8 cellular contexts compared by ENCODE assay signal in the genomic region with DNA sequence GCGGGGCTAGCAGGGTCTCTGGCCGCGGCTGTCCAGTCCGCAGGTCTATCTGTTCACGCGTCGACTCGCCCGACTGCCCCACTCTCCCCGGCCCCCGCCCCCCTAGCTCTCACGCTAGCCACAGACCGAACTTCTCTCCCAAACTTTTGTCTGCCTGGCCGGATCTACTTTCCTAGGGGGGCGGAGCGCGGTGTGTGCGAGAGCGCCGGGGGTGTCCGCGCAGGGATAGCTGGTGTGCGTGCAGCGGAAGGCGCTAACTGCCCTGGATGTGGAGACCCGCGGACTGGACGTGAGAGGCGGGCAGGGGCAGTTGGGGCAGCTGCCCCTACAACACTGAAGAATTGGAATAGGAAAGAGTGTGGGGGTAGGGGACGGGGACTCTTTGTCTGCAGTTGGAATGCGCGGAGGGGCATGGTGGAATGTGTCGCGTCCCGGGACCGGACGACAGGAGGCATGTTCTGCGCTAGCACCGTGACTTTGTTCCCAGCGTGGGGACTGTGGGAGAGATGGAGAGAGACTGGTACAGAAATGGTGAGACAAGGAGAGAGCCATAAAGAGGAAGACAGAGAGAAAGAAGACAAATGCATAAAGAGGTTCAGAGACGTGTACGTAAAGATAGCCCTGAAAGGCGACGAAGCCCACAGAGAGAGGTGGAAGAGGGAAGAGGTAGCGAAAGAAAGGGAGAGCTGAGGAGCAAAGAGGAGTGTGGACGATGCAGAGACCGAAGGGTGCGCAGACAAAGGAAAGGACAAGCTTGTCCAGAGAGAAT. TPM values are rescaled to one million over a fixed set of nuclear protein-coding genes. Genes with fewer than 3 reads are reported as not detected.
DNase-seq lines count a peak whose midpoint lies in the region; ATAC-seq and TF ChIP-seq lines count a peak whose summit lies in the region.

A gene (minus strand): TSS at position 75 of the 769 bp plus-strand sequence. CDS start 285 bp downstream, outside the sequence.

- H3K27me3 ChIP-seq in left lung, result peaks cover 7 to 43% of the 10 kb centered on the region in 2 donors

- H3K36me3 ChIP-seq in left lung, result peaks cover 0 to 8% of the 10 kb centered on the region in 2 donors

- no peak for TF ChIP-seq CTCF in left lung (IDR thresholded peaks at IDR 0.05)

- peak within 1 kb of the TSS; percentile 69 to 82 for H3K4me3 ChIP-seq in left lung

- no peaks in the 10 kb centered on the region for H3K9me3 ChIP-seq in left lung

- intact Hi-C loops in left lung (cut with DNase I), result loop anchor here in 1 of 2 donors (10.0 kb wide), 1 partner anchor 72 kb away; a partner anchor contains a TSS

- DNase-seq in Ammon's horn (ENCODE audit: low spot score) (peak; percentile 63), NCI-H226 (peak; percentile 97), dermis microvascular lymphatic vessel endothelial cell (ENCODE audit: low read depth in 2 of 2) (peak; percentile 81 to 92), left lung (peak; percentile 90 to 93)
- peak; percentile 73 for DNase-seq in activated CD4-positive, alpha-beta T cell treated with anti-CD3 and anti-CD28 coated beads, Interleukin-2, amount 50 U/mL, for 1 hour
- peak; percentile 80 to 85 for DNase-seq in stimulated activated CD4-positive, alpha-beta T cell treated with anti-CD3 and anti-CD28 coated beads, Interleukin-2, amount 100 ng/mL, for 24 hours

- H3K27ac ChIP-seq in left lung, result peak within 1 kb of the TSS; percentile 71 to 72

- H3K4me1 ChIP-seq in left lung, result peaks cover 20 to 51% of the 10 kb centered on the region in 2 donors

- ATAC-seq in GM21723 (IDR thresholded peaks at IDR 0.05; ENCODE audit: unreplicated experiment), result peak; percentile 51
- peak; percentile 74 for ATAC-seq in left lung
- no peak for ATAC-seq in HG03442 (IDR thresholded peaks at IDR 0.05; ENCODE audit: unreplicated experiment)

RNA-seq across cellular contexts. Expression of the gene that starts here (rescaled TPM):
- 35.7 and 40.3 TPM in 2 replicates for total RNA-seq in dermis microvascular lymphatic vessel endothelial cell
- total RNA-seq in left lung, result 10 to 100 TPM; 37.9 to 39.5 TPM
